ENCODE assay signal across 1 cellular context in genomic region chr20:23350007-23350854, GRCh38.
A peak's percentile ranks its signal among the peaks of the same experiment; 100 is the strongest.
TF ChIP-seq lines count a peak whose summit lies in the region.

Gene NXT1 (plus strand): TSS chr20:23350791. CDS start chr20:23354042, 3,251 bp downstream.

TF ChIP-seq in HepG2, 621 proteins besides CTCF, POLR2A, EP300 and RAD21 (continued from another document and continues in another):
- TF ChIP-seq TRIM22 (IDR thresholded peaks at IDR 0.05) (no peak), ZNF383 (CRISPR knock-in tag; IDR thresholded peaks at IDR 0.05; ENCODE audit: borderline replicate concordance) (peak; percentile 4; the same call in 1 of the 2 replicates), NCOA2 (CRISPR knock-in tag; IDR thresholded peaks at IDR 0.05) (no peak; the same call in 1 of the 2 replicates), SMYD3 (CRISPR knock-in tag; IDR thresholded peaks at IDR 0.05) (no peak; the same call in 1 of the 2 replicates), NFKBIZ (CRISPR knock-in tag; IDR thresholded peaks at IDR 0.05) (peak; percentile 47), ZFP36 (IDR thresholded peaks at IDR 0.05; ENCODE audit: borderline replicate concordance, low read depth, low read length, partially characterized antibody) (no peak), ZSCAN5A (CRISPR knock-in tag; IDR thresholded peaks at IDR 0.05; ENCODE audit: borderline replicate concordance) (peak; percentile 20; the same call in 1 of the 2 replicates), ZNF567 (CRISPR knock-in tag; IDR thresholded peaks at IDR 0.05; ENCODE audit: borderline replicate concordance) (peak; percentile 39; the same call in 1 of the 2 replicates), NCOA5 (CRISPR knock-in tag; IDR thresholded peaks at IDR 0.05) (no peak), ZNF607 (CRISPR knock-in tag; IDR thresholded peaks at IDR 0.05; ENCODE audit: borderline replicate concordance) (peak; percentile 22), ADNP (CRISPR knock-in tag; IDR thresholded peaks at IDR 0.05) (no peak), ZFP1 (CRISPR knock-in tag; IDR thresholded peaks at IDR 0.05) (no peak; the same call in 1 of the 2 replicates), ZNF280D (CRISPR knock-in tag; IDR thresholded peaks at IDR 0.05) (peak; percentile 97), LRRFIP1 (CRISPR knock-in tag; conservative IDR thresholded peaks at IDR 0.05) (no peak), ZNF274 (CRISPR knock-in tag; IDR thresholded peaks at IDR 0.05) (peak; percentile 96), IRF2 (CRISPR knock-in tag; IDR thresholded peaks at IDR 0.05) (no peak; the same call in none of the 2 replicates), HMGA1 (CRISPR knock-in tag; conservative IDR thresholded peaks at IDR 0.05) (no peak), ZNF501 (CRISPR knock-in tag; IDR thresholded peaks at IDR 0.05) (peak; percentile 89), FIP1L1 (IDR thresholded peaks at IDR 0.05; ENCODE audit: borderline replicate concordance, insufficient read depth, low read depth, low read length) (peak; percentile 89; the same call in 1 of the 2 replicates), ZC3H4 (CRISPR knock-in tag; IDR thresholded peaks at IDR 0.05; ENCODE audit: borderline replicate concordance) (peak; percentile 90; the same call in 1 of the 2 replicates), ZFY (CRISPR knock-in tag; IDR thresholded peaks at IDR 0.05) (peak; percentile 98), ZSCAN30 (CRISPR knock-in tag; IDR thresholded peaks at IDR 0.05) (peak; percentile 71; the same call in 1 of the 2 replicates), AKNA (CRISPR knock-in tag; IDR thresholded peaks at IDR 0.05; ENCODE audit: borderline replicate concordance) (peak; percentile 41; the same call in 1 of the 2 replicates), ZBTB39 (CRISPR knock-in tag; IDR thresholded peaks at IDR 0.05) (peak; percentile 91), MTERF4 (CRISPR knock-in tag; IDR thresholded peaks at IDR 0.05) (0 out of 2 replicates have a peak, but pooled peaks have one; percentile 87), ELF4 (CRISPR knock-in tag; IDR thresholded peaks at IDR 0.05; ENCODE audit: borderline replicate concordance) (no peak; the same call in 1 of the 2 replicates), HMGXB3 (CRISPR knock-in tag; IDR thresholded peaks at IDR 0.05; ENCODE audit: borderline replicate concordance) (peak; percentile 81; the same call in 1 of the 2 replicates), ZBTB14 (CRISPR knock-in tag; IDR thresholded peaks at IDR 0.05) (no peak; the same call in 1 of the 2 replicates), GABPB1 (CRISPR knock-in tag; IDR thresholded peaks at IDR 0.05) (peak; percentile 98), ZNF460 (CRISPR knock-in tag; IDR thresholded peaks at IDR 0.05; ENCODE audit: borderline replicate concordance) (no peak), CREM (IDR thresholded peaks at IDR 0.05) (peak; percentile 94), CREM (CRISPR knock-in tag; IDR thresholded peaks at IDR 0.05) (peak; percentile 43; the same call in 1 of the 2 replicates), ZNF7 (CRISPR knock-in tag; IDR thresholded peaks at IDR 0.05) (peak; percentile 63; the same call in 1 of the 2 replicates), ZNF570 (CRISPR knock-in tag; IDR thresholded peaks at IDR 0.05; ENCODE audit: borderline replicate concordance) (no peak)
